13 cellular contexts compared by ENCODE assay signal in the genomic region with DNA sequence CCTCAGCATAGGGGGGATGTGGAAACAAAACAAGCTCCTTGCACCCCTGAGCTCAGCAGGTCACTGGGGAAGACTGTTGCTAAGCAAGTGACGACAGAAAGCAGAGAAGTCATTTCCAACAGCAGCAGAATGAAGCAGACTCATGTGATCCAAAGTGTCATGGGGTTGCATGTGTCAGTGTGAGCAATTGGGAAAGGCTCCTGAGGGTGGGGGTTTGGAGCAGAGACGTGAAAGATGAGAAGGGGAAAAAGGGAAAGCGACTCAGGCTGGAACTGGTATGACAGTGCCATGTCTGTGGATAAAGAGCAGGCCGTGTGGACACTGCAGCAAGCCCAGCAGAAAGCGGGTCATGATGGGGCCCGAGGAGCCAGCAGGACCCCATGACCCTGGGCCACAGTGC.
DNase-seq lines count a peak whose midpoint lies in the region; ATAC-seq and TF ChIP-seq lines count a peak whose summit lies in the region.
"Had no signal": no experiment of that assay in that cellular context is flagged by ENCODE, and none has a peak within 500 bp of the region (broad histone marks: within the 10 kb centered on the region; RNA-seq: fewer than 3 reads in every experiment).

No MANE protein-coding gene starts in this region.

- H3F3A ChIP-seq in neural cell (ENCODE audit: insufficient read depth, low read length, poor library complexity, severe bottlenecking) = no peaks in the 10 kb centered on the region

- H3K27me3 ChIP-seq in Karpas-422 (ENCODE audit: low read length) (no peaks in the 10 kb centered on the region), neural cell (ENCODE audit: insufficient read depth, low read depth, low read length) (no peaks in the 10 kb centered on the region)

- no peak overlapping the region for H3K27ac ChIP-seq in Karpas-422 (ENCODE audit: low read length)
- peak overlapping the region; percentile 59 for H3K27ac ChIP-seq in neural cell (ENCODE audit: low read length)

- no peak overlapping the region for H3K4me2 ChIP-seq in Karpas-422 (ENCODE audit: low read depth, low read length, poor library complexity, severe bottlenecking)
- H3K4me2 ChIP-seq in neural cell (ENCODE audit: low read length) = no peak overlapping the region

- no peak for TF ChIP-seq RAD21 in neural cell (conservative IDR thresholded peaks at IDR 0.05)

- H3K4me1 ChIP-seq in Karpas-422 (ENCODE audit: low read length) = peaks cover 11% of the 10 kb centered on the region
- H3K4me1 ChIP-seq: HAP-1 had no signal

- H4K20me1 ChIP-seq in Karpas-422 (ENCODE audit: insufficient read depth, low read depth, low read length) = no peaks in the 10 kb centered on the region
- H4K20me1 ChIP-seq in neural cell (ENCODE audit: insufficient read depth) = no peaks in the 10 kb centered on the region

- DNase-seq in AG09309 (ENCODE audit: low read depth) = peak; percentile 20
- DNase-seq in Karpas-422 = peak; percentile 34
- DNase-seq in fibroblast of mammary gland (ENCODE audit: low read depth) = peak; percentile 53
- DNase-seq in ureter (ENCODE audit: low spot score) = no peak
- DNase-seq in NOMO-1 (lab: John Stamatoyannopoulos, UW; ENCODE audit: unreplicated experiment in 2 of 2) = no peak
- no peak for DNase-seq in NCI-H2196 (lab: John Stamatoyannopoulos, UW; ENCODE audit: unreplicated experiment)
- DNase-seq: activated naive CD8-positive, alpha-beta T cell treated with anti-CD3 and anti-CD28 coated beads, Interleukin-2, amount 50 U/mL, for 24 hours; NCI-H2029 treated with DMSO at 0.1 percent for 48 hours; OCI-M1 had no signal

- H3K9ac ChIP-seq in Karpas-422 (ENCODE audit: low read length) = no peak overlapping the region
- peak overlapping the region; percentile 47 for H3K9ac ChIP-seq in neural cell (ENCODE audit: low read length)

- H3K9me2 ChIP-seq in Karpas-422 (replicated peaks; ENCODE audit: insufficient read depth, low read length) (no peaks in the 10 kb centered on the region; the same call in 1 of the 2 replicates), neural cell (ENCODE audit: insufficient read depth, low read length) (no peaks in the 10 kb centered on the region)

- peak; percentile 80 for TF ChIP-seq EP300 in neural cell (conservative IDR thresholded peaks at IDR 0.05; ENCODE audit: poor library complexity, severe bottlenecking)

- H2AFZ ChIP-seq in Karpas-422 (ENCODE audit: low read length) = no peak overlapping the region
- H2AFZ ChIP-seq in neural cell (ENCODE audit: low read depth, low read length) = no peak overlapping the region

- H3K4me3 ChIP-seq in AG09309 (ENCODE audit: control insufficient read depth, low read depth, low read length) (no peak overlapping the region), Karpas-422 (ENCODE audit: low read length) (no peak overlapping the region), fibroblast of mammary gland (ENCODE audit: control insufficient read depth, low read depth, low read length) (no peak overlapping the region), neural cell (ENCODE audit: low read length) (no peak overlapping the region)
- H3K4me3 ChIP-seq: HAP-1, K562 had no signal

- no peak for ATAC-seq in HG03095 (IDR thresholded peaks at IDR 0.05; ENCODE audit: unreplicated experiment)
- ATAC-seq: activated naive CD8-positive, alpha-beta T cell treated with anti-CD3 and anti-CD28 coated beads, Interleukin-2, amount 50 U/mL, for 24 hours; K562 had no signal

- H3K79me2 ChIP-seq in Karpas-422 (ENCODE audit: low read length) = no peaks in the 10 kb centered on the region
- no peaks in the 10 kb centered on the region for H3K79me2 ChIP-seq in neural cell (replicated peaks; ENCODE audit: insufficient read depth, low read length)

- H3K9me3 ChIP-seq in Karpas-422 (ENCODE audit: low read length) (no peaks in the 10 kb centered on the region), neural cell (ENCODE audit: low read length) (no peaks in the 10 kb centered on the region)
- H3K9me3 ChIP-seq: HAP-1 had no signal

- TF ChIP-seq CTCF in AG09309 (IDR thresholded peaks at IDR 0.05; ENCODE audit: control insufficient read depth, insufficient read depth, low read depth, low read length, missing control alignments) (no peak), fibroblast of mammary gland (conservative IDR thresholded peaks at IDR 0.05; ENCODE audit: control insufficient read depth, insufficient read depth, low read depth, low read length) (no peak), neural cell (IDR thresholded peaks at IDR 0.05; ENCODE audit: poor library complexity, severe bottlenecking) (no peak)

- H3K36me3 ChIP-seq in Karpas-422 (ENCODE audit: insufficient read depth, low read length) (no peaks in the 10 kb centered on the region), neural cell (ENCODE audit: insufficient read depth, low read length) (no peaks in the 10 kb centered on the region)
- H3K36me3 ChIP-seq: HAP-1 had no signal

TF ChIP-seq in neural cell, 6 proteins besides CTCF, POLR2A, EP300 and RAD21:
- TF ChIP-seq MXI1 (conservative IDR thresholded peaks at IDR 0.05; ENCODE audit: poor library complexity, severe bottlenecking) (no peak), SMC3 (conservative IDR thresholded peaks at IDR 0.05; ENCODE audit: poor library complexity) (peak; percentile 11), TAF1 (IDR thresholded peaks at IDR 0.05; ENCODE audit: low read depth) (no peak), POLR2AphosphoS5 (IDR thresholded peaks at IDR 0.05) (peak; percentile 43), EZH2 (IDR thresholded peaks at IDR 0.05; ENCODE audit: borderline replicate concordance, insufficient read depth, low read length, poor library complexity, severe bottlenecking) (no peak)
- TF ChIP-seq, protein P1, sequence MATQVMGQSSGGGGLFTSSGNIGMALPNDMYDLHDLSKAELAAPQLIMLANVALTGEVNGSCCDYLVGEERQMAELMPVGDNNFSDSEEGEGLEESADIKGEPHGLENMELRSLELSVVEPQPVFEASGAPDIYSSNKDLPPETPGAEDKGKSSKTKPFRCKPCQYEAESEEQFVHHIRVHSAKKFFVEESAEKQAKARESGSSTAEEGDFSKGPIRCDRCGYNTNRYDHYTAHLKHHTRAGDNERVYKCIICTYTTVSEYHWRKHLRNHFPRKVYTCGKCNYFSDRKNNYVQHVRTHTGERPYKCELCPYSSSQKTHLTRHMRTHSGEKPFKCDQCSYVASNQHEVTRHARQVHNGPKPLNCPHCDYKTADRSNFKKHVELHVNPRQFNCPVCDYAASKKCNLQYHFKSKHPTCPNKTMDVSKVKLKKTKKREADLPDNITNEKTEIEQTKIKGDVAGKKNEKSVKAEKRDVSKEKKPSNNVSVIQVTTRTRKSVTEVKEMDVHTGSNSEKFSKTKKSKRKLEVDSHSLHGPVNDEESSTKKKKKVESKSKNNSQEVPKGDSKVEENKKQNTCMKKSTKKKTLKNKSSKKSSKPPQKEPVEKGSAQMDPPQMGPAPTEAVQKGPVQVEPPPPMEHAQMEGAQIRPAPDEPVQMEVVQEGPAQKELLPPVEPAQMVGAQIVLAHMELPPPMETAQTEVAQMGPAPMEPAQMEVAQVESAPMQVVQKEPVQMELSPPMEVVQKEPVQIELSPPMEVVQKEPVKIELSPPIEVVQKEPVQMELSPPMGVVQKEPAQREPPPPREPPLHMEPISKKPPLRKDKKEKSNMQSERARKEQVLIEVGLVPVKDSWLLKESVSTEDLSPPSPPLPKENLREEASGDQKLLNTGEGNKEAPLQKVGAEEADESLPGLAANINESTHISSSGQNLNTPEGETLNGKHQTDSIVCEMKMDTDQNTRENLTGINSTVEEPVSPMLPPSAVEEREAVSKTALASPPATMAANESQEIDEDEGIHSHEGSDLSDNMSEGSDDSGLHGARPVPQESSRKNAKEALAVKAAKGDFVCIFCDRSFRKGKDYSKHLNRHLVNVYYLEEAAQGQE (IDR thresholded peaks at IDR 0.05; ENCODE audit: borderline replicate concordance) = peak; percentile 40

Comparison
In these comparisons a context has a peak if more than half of its experiments do, and no peak if none do; other contexts are left out.
1. DNase-seq: peak in AG09309 (single experiment), Karpas-422 (single experiment) and fibroblast of mammary gland (single experiment); none in ureter (single experiment), NOMO-1 (0 of 2) and NCI-H2196 (single experiment).